Comparison of ENCODE assay signal across 1 cellular context in genomic region chrX:23380581-23380980, GRCh38.
A peak's percentile ranks its signal among the peaks of the same experiment; 100 is the strongest.
TF ChIP-seq lines count a peak whose summit lies in the region.

No MANE protein-coding gene starts in this region.

TF ChIP-seq in WTC11, 78 proteins besides CTCF, POLR2A, EP300 and RAD21 (continued from another document):
- TF ChIP-seq NFYB (CRISPR knock-in tag; conservative IDR thresholded peaks at IDR 0.05; ENCODE audit: low read depth) (no peak), ZNF423 (CRISPR knock-in tag; IDR thresholded peaks at IDR 0.05) (peak; percentile 99), SP1 (CRISPR knock-in tag; conservative IDR thresholded peaks at IDR 0.05) (no peak)
